In the genomic region with DNA sequence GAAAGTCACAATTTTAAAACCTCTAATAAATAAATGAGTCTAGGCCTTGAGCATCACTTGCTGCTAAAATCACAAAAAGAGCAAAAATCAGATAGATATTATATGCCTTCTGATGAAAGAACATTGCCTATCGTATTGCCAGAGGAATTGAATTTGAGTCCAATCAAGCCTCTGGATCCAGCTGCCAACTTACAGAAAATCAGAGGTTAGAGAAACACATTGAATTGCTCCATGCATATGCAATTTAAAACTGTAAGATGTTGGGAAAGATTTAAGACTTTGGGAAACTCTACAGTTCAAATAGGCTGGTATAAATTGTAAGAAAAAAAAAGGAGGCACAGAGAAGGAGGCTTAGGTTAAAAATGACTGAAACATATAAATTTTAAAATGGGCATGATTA, we compare ENCODE assay signal across 31 cellular contexts.
"Had no signal": no experiment of that assay in that cellular context is flagged by ENCODE, and none has a peak within 500 bp of the region (broad histone marks: within the 10 kb centered on the region; RNA-seq: fewer than 3 reads in every experiment).

No MANE protein-coding gene starts in this region.

- H3K9me3 ChIP-seq: MG63 had no signal

- H3K27ac ChIP-seq: KMS-11 had no signal

- H3K4me2 ChIP-seq: KMS-11 had no signal

- H3K27me3 ChIP-seq: MG63 had no signal

- H3K9ac ChIP-seq: KMS-11 had no signal

- DNase-seq: Kasumi-1, KG1, MG63, MM.1S, MV-4-11, NCI-H1048, NCI-H1092, NCI-H1092 treated with DMSO at 0.1 percent for 48 hours, NCI-H1105, NCI-H1105 treated with DMSO at 0.1 percent for 48 hours, NCI-H1417, NCI-H1417 treated with DMSO at 0.1 percent for 48 hours, NCI-H1436, NCI-H1436 treated with DMSO at 0.1 percent for 48 hours, NCI-H146, NCI-H1694, NCI-H1694 treated with DMSO at 0.1 percent for 48 hours, NCI-H187, NCI-H187 treated with DMSO at 0.1 percent for 48 hours, NCI-H1930, NCI-H2029, NCI-H2029 treated with DMSO at 0.1 percent for 48 hours, NCI-H2081, NCI-H2081 treated with DMSO at 0.1 percent for 48 hours, NCI-H2107, NCI-H2227 treated with DMSO at 0.1 percent for 48 hours, NCI-H226, NCI-H345, NCI-H510A, NCI-H510A treated with DMSO at 0.1 percent for 48 hours had no signal

- H3K4me3 ChIP-seq: MG63 had no signal

- H3K36me3 ChIP-seq: MG63 had no signal
